In the genomic region with DNA sequence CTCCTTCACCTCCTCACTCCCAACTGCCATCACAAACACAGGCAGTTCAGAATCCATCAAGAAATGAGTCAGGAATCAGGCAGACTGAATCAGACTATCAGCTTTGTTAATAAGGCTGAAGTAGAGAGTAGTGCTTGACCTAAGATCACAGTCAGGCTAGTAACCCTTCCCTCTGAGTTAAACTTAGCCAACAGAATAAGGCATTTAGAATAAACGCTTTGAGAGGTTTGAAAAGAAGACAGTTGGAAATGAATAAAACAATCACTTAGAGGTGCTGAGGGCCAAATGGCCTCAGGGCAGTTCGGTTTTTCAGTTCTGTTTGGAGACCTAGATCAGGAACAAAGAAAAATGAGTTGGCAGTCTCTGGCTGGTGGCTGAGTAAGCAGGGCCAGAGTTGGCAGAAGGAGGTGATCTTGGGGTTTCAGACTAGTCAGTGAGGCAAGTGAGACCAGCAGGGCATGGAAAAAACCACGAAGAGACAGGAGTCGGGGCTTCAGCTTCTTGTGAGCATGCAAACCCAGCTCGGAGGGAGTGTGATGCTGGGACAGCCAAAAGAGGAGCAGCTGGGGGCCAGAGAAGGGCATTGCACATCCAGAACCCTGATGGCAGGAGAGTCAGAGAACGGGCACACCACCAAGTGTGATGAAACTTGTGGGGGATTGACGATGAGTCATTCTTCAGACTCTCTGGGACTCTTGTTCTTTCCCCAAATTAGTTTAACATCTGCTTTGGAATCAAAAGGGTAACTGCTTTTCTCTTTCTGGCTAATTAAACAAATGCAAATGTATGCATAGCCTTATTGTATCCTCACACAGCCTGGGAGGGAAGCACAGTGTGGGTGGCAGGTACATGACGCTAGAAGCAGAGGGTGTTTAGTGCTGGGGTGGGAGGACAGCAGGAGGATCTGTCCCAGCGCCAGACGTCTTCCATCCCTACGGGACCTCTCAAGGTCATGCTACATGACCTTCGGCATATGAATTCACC, we compare ENCODE assay signal across 8 cellular contexts. TPM values are rescaled to one million over a fixed set of nuclear protein-coding genes. Genes with fewer than 3 reads are reported as not detected.
DNase-seq lines count a peak whose midpoint lies in the region; ATAC-seq and TF ChIP-seq lines count a peak whose summit lies in the region.

No MANE protein-coding gene starts in this region.

- H3K27ac ChIP-seq in angular gyrus (ENCODE audit: low read depth, low read length), result peak overlapping the region; percentile 33
- H3K27ac ChIP-seq in CD8-positive, alpha-beta T cell (ENCODE audit: low read depth, low read length), result no peak overlapping the region

- H3K9me3 Mint-ChIP-seq in CD8-positive, alpha-beta T cell, result no peaks in the 10 kb centered on the region

- H3K27ac Mint-ChIP-seq in CD8-positive, alpha-beta T cell, result no peak overlapping the region

- ATAC-seq in GM19025 (IDR thresholded peaks at IDR 0.05; ENCODE audit: low read depth, unreplicated experiment), result peak; percentile 56
- peak; percentile 86 for ATAC-seq in stimulated activated naive CD8-positive, alpha-beta T cell treated with anti-CD3 and anti-CD28 coated beads, Interleukin-15, Interleukin-2, amounts not matched to agents 100 U/mL and 50 U/mL, for 24 hours
- ATAC-seq in CD8-positive, alpha-beta T cell, result no peak

- intact Hi-C loops in CD8-positive, alpha-beta T cell (cut with DNase I, micrococcal nuclease), result loop anchor here in 1 of 2 experiments (2.0 kb wide), 1 partner anchor 15 kb away; no protein-coding TSS in a partner anchor

- no peaks in the 10 kb centered on the region for H3K4me1 ChIP-seq in CD8-positive, alpha-beta T cell (ENCODE audit: insufficient read depth, low read length)

- DNase-seq in AG10803 (ENCODE audit: low read depth) (peak; percentile 95), MG63 (peak; percentile 93), hypothalamus (lab: John Stamatoyannopoulos, UW) (peak in 45 of 51 donors; percentile 22 to 87 (median 49)), NCI-H1105 treated with DMSO at 0.1 percent for 48 hours (lab: John Stamatoyannopoulos, UW) (no peak)
- DNase-seq in stimulated activated naive CD8-positive, alpha-beta T cell treated with anti-CD3 and anti-CD28 coated beads, Interleukin-15, Interleukin-2, amounts not matched to agents 100 U/mL and 50 U/mL, for 24 hours, result peak; percentile 52
- DNase-seq in CD8-positive, alpha-beta T cell, result no peak

- H3K4me1 Mint-ChIP-seq in CD8-positive, alpha-beta T cell (ENCODE audit: low read depth), result no peaks in the 10 kb centered on the region

- no peaks in the 10 kb centered on the region for H3K27me3 ChIP-seq in MG63
- no peaks in the 10 kb centered on the region for H3K27me3 ChIP-seq in CD8-positive, alpha-beta T cell (ENCODE audit: insufficient read depth, low read length)

- no peaks in the 10 kb centered on the region for H3K9me3 ChIP-seq in MG63
- H3K9me3 ChIP-seq in CD8-positive, alpha-beta T cell (ENCODE audit: low read length), result no peaks in the 10 kb centered on the region

- H3K4me3 ChIP-seq in AG10803 (ENCODE audit: low read length) (peak overlapping the region; percentile 12), MG63 (no peak overlapping the region)
- no peak overlapping the region for H3K4me3 ChIP-seq in CD8-positive, alpha-beta T cell (ENCODE audit: low read depth, low read length)

- no peaks in the 10 kb centered on the region for H3K36me3 Mint-ChIP-seq in CD8-positive, alpha-beta T cell

- H3K36me3 ChIP-seq in MG63, result no peaks in the 10 kb centered on the region
- H3K36me3 ChIP-seq in CD8-positive, alpha-beta T cell (ENCODE audit: insufficient read depth, low read length), result no peaks in the 10 kb centered on the region

- POLR2A ChIA-PET in CD8-positive, alpha-beta T cell (lab: Charles Lee), result no interaction called here

- TF ChIP-seq CTCF in AG10803 (conservative IDR thresholded peaks at IDR 0.05; ENCODE audit: low read length), result peak; percentile 20
- TF ChIP-seq CTCF in CD8-positive, alpha-beta T cell (IDR thresholded peaks at IDR 0.05), result no peak

- H3K27me3 Mint-ChIP-seq in CD8-positive, alpha-beta T cell (ENCODE audit: low read depth), result no peaks in the 10 kb centered on the region

- CTCF ChIA-PET in CD8-positive, alpha-beta T cell (lab: Charles Lee), result no interaction called here

- H3K4me3 Mint-ChIP-seq in CD8-positive, alpha-beta T cell, result no peak overlapping the region

RNA-seq across cellular contexts. Expression of a gene that starts 54.8 kb away (rescaled TPM):
- total RNA-seq in MG63 (2014; rRNA removed; shearing (Covaris generic); ENCODE audit: low replicate concordance), result 12.7 and 13.7 TPM in 2 replicates
- total RNA-seq in CD8-positive, alpha-beta T cell, result 1 to 10 TPM; 6.9 to 8.8 TPM

Comparison
In these comparisons a context has a peak if more than half of its experiments do, and no peak if none do; other contexts are left out.
1. DNase-seq: peak in AG10803 (single experiment), MG63 (single experiment), hypothalamus (45 of 51) and stimulated activated naive CD8-positive, alpha-beta T cell treated with anti-CD3 and anti-CD28 coated beads, Interleukin-15, Interleukin-2, amounts not matched to agents 100 U/mL and 50 U/mL, for 24 hours (single experiment); none in NCI-H1105 treated with DMSO at 0.1 percent for 48 hours (single experiment) and CD8-positive, alpha-beta T cell (0 of 7).